ENCODE assay signal across 8 cellular contexts in genomic region chr1:18902523-18903312, GRCh38. TPM values are rescaled to one million over a fixed set of nuclear protein-coding genes. Genes with fewer than 3 reads are reported as not detected.
A peak's percentile ranks its signal among the peaks of the same experiment; 100 is the strongest.
DNase-seq lines count a peak whose midpoint lies in the region; ATAC-seq, FAIRE-seq and TF ChIP-seq lines count a peak whose summit lies in the region.

TSS of gene ALDH4A1 (minus strand) at chr1:18902555. CDS start at chr1:18902523, 32 bp downstream.

- no peaks in the 10 kb centered on the region for H3K36me3 ChIP-seq in body of pancreas (replicated peaks in 1 of 2; ENCODE audit: insufficient read depth in 1 of 2, low read depth in 2 of 2)

- H3K4me3 ChIP-seq in body of pancreas: peak within 1 kb of the TSS; percentile 35 to 57

- ATAC-seq in GM18519 (IDR thresholded peaks at IDR 0.05; ENCODE audit: low FRiP score, unreplicated experiment): peak; percentile 87
- ATAC-seq in HG03045 (IDR thresholded peaks at IDR 0.05; ENCODE audit: unreplicated experiment): peak; percentile 92
- peak; percentile 98 for ATAC-seq in body of pancreas

- no peaks in the 10 kb centered on the region for H3K27me3 ChIP-seq in body of pancreas

- intact Hi-C loops in body of pancreas (cut with DNase I): loop anchor here (10.0 kb wide), 1 partner anchor 52 kb away; the partner anchor contains the start of gene IFFO2

- H3K27ac ChIP-seq in 22Rv1: peak within 1 kb of the TSS; percentile 82
- peak within 1 kb of the TSS; percentile 79 to 89 (median 87) for H3K27ac ChIP-seq in body of pancreas

- no peaks in the 10 kb centered on the region for H3K9me3 ChIP-seq in body of pancreas

- DNase-seq in NCI-H2081 treated with DMSO at 0.1 percent for 48 hours (lab: John Stamatoyannopoulos, UW): peak; percentile 77
- DNase-seq in body of pancreas: peak; percentile 97 to 99 (median 98)
- DNase-seq in hypothalamus (lab: John Stamatoyannopoulos, UW): peak; percentile 75 to 98 (median 95)
- DNase-seq in retina: peak; percentile 98

- TF ChIP-seq CTCF in 22Rv1 (IDR thresholded peaks at IDR 0.05) (no peak), body of pancreas (IDR thresholded peaks at IDR 0.05) (peak in 1 of 7 experiments; percentile 5)

- peak; percentile 95 for FAIRE-seq in TTC549 (lab: Jason Lieb, UNC)

- TF ChIP-seq POLR2A in body of pancreas (IDR thresholded peaks at IDR 0.05): peak in 2 of 3 donors; percentile 58 to 62

- 0 to 2% methylated on average over 32 to 56 of the region's 56 CpGs for WGBS in body of pancreas, 2 donors

- H3K4me1 ChIP-seq in body of pancreas: peaks cover 35% of the 10 kb centered on the region

RNA-seq across cellular contexts. Expression of gene ALDH4A1, which starts in this region (rescaled TPM):
- total RNA-seq in body of pancreas: 10 to 100 TPM in 1 of 2 donors, 1 to 10 TPM in 1; 4.7 to 15.5 TPM

Comparison
In these comparisons a context has a peak if more than half of its experiments do, and no peak if none do; other contexts are left out.
1. Peak in every context shown above with its lines: DNase-seq, ATAC-seq, H3K4me3 ChIP-seq and H3K27ac ChIP-seq.